Comparison of ENCODE assay signal across 8 cellular contexts in the genomic region with DNA sequence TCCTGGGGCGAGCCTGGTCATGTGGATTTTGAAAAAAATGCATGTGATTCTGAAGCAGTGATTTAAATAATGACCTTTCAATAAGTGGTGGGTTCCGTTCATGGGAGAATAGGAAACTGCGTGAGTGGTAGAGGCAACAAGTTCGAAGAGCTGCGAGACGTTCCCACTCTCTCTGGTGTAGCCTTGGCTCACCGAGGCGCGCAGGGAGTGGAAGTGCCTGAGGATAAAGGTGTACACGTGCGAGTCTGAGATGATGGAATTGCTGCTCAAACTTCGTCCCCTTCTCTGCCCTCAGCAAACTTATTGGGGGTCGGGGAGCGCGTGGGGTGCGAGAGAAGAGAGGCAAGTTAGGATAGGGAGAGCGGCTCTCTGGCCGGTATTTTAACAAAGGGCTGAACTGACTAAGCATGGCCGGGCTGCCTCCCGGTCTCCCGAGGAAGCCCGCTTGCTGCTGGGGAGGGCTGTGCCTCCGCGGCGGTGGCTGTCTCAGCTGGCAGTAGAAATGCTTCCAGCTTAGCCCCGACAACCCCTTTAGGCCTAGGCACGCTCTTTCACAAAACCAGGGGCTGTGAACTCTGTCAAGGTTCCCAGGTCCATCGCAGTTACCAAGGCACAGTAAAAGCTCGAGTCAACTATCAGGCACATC. TPM values are rescaled to one million over a fixed set of nuclear protein-coding genes. Genes with fewer than 3 reads are reported as not detected.
DNase-seq lines count a peak whose midpoint lies in the region; ATAC-seq and TF ChIP-seq lines count a peak whose summit lies in the region.

No MANE protein-coding gene starts in this region.

- intact Hi-C loops in upper lobe of right lung (cut with DNase I), result no loop called here

- H3K9me3 Mint-ChIP-seq in HFFc6, result no peaks in the 10 kb centered on the region
- no peaks in the 10 kb centered on the region for H3K9me3 Mint-ChIP-seq in activated T-cell treated with anti-CD3 and anti-CD28 coated beads, Interleukin-2, amount 50 U/mL, for 4 hours
- no peaks in the 10 kb centered on the region for H3K9me3 Mint-ChIP-seq in neural progenitor cell

- TF ChIP-seq CTCF in HFFc6 (IDR thresholded peaks at IDR 0.05) (no peak), fibroblast of mammary gland (conservative IDR thresholded peaks at IDR 0.05; ENCODE audit: control insufficient read depth, insufficient read depth, low read depth, low read length) (no peak), neural progenitor cell (IDR thresholded peaks at IDR 0.05) (no peak), upper lobe of right lung (IDR thresholded peaks at IDR 0.05) (no peak)

- no peaks in the 10 kb centered on the region for H3K27me3 ChIP-seq in neural progenitor cell
- no peaks in the 10 kb centered on the region for H3K27me3 ChIP-seq in upper lobe of right lung

- H2AFZ ChIP-seq in neural progenitor cell (replicated peaks), result peak overlapping the region; percentile 86

- no peaks in the 10 kb centered on the region for H3K36me3 ChIP-seq in neural progenitor cell
- peaks cover 4% of the 10 kb centered on the region for H3K36me3 ChIP-seq in upper lobe of right lung

- H3K4me3 ChIP-seq in fibroblast of mammary gland (ENCODE audit: control insufficient read depth, low read depth, low read length) (peak overlapping the region; percentile 89), neural progenitor cell (peak overlapping the region; percentile 92), upper lobe of right lung (peak overlapping the region; percentile 85)

- H3K4me1 ChIP-seq in neural progenitor cell (peaks cover 12% of the 10 kb centered on the region), upper lobe of right lung (peaks cover 20% of the 10 kb centered on the region)

- H4K20me1 ChIP-seq in neural progenitor cell (ENCODE audit: low read depth), result peaks cover 14% of the 10 kb centered on the region

- H3K27ac Mint-ChIP-seq in HFFc6 (peak overlapping the region; percentile 99), neural progenitor cell (peak overlapping the region; percentile 99)

- H3K79me2 ChIP-seq in neural progenitor cell (ENCODE audit: low read depth), result peaks cover 57% of the 10 kb centered on the region

- H3K9ac ChIP-seq in neural progenitor cell, result peak overlapping the region; percentile 71

- peak; percentile 39 for DNase-seq in NCI-H2029 (lab: John Stamatoyannopoulos, UW)
- DNase-seq in NCI-H2029 treated with DMSO at 0.1 percent for 48 hours (lab: John Stamatoyannopoulos, UW), result no peak
- peak; percentile 1 for DNase-seq in HFFc6
- peak; percentile 48 for DNase-seq in NCI-H2227 (lab: John Stamatoyannopoulos, UW; ENCODE audit: unreplicated experiment)
- peak; percentile 31 for DNase-seq in activated T-cell treated with anti-CD3 and anti-CD28 coated beads, Interleukin-2, amount 50 U/mL, for 4 hours
- peak; percentile 41 for DNase-seq in fibroblast of mammary gland (ENCODE audit: low read depth)
- peak; percentile 79 for DNase-seq in neural progenitor cell (ENCODE audit: low spot score)
- peak; percentile 77 for DNase-seq in upper lobe of right lung

- peak; percentile 15 to 19 for ATAC-seq in activated T-cell treated with anti-CD3 and anti-CD28 coated beads, Interleukin-2, amount 50 U/mL, for 4 hours
- peak; percentile 17 for ATAC-seq in upper lobe of right lung

- H3K4me2 ChIP-seq in neural progenitor cell, result peak overlapping the region; percentile 90

- H3K27me3 Mint-ChIP-seq in HFFc6 (ENCODE audit: insufficient read depth), result no peaks in the 10 kb centered on the region; the same call in 1 of the 2 replicates
- H3K27me3 Mint-ChIP-seq in activated T-cell treated with anti-CD3 and anti-CD28 coated beads, Interleukin-2, amount 50 U/mL, for 4 hours (ENCODE audit: low read depth), result no peaks in the 10 kb centered on the region
- peaks cover 2% of the 10 kb centered on the region for H3K27me3 Mint-ChIP-seq in neural progenitor cell (ENCODE audit: insufficient read depth, low read depth)

- H3K36me3 Mint-ChIP-seq in HFFc6 (ENCODE audit: low read depth), result peaks cover 20% of the 10 kb centered on the region
- H3K36me3 Mint-ChIP-seq in activated T-cell treated with anti-CD3 and anti-CD28 coated beads, Interleukin-2, amount 50 U/mL, for 4 hours (ENCODE audit: insufficient read depth), result peaks cover 8% of the 10 kb centered on the region
- peaks cover 7% of the 10 kb centered on the region for H3K36me3 Mint-ChIP-seq in neural progenitor cell

- H3F3A ChIP-seq in neural progenitor cell (ENCODE audit: low read depth), result no peaks in the 10 kb centered on the region

- H3K9me3 ChIP-seq in neural progenitor cell (ENCODE audit: low read depth) (no peaks in the 10 kb centered on the region), upper lobe of right lung (no peaks in the 10 kb centered on the region)

- H3K4me1 Mint-ChIP-seq in HFFc6 (ENCODE audit: low read depth), result peaks cover 51% of the 10 kb centered on the region
- H3K4me1 Mint-ChIP-seq in activated T-cell treated with anti-CD3 and anti-CD28 coated beads, Interleukin-2, amount 50 U/mL, for 4 hours (ENCODE audit: low read depth), result peaks cover 40% of the 10 kb centered on the region
- peaks cover 32% of the 10 kb centered on the region for H3K4me1 Mint-ChIP-seq in neural progenitor cell

- H3K4me3 Mint-ChIP-seq in HFFc6, result peak overlapping the region; percentile 96
- H3K4me3 Mint-ChIP-seq in activated T-cell treated with anti-CD3 and anti-CD28 coated beads, Interleukin-2, amount 50 U/mL, for 4 hours, result peak overlapping the region; percentile 99
- peak overlapping the region; percentile 97 for H3K4me3 Mint-ChIP-seq in neural progenitor cell

- H3K27ac ChIP-seq in neural progenitor cell (peak overlapping the region; percentile 76), upper lobe of right lung (peak overlapping the region; percentile 97)

RNA-seq across cellular contexts. Expression of gene STT3A, which starts 0.9 kb away (rescaled TPM):
- 100 to 1,000 TPM; 265 to 280 (median 269) TPM for total RNA-seq in HFFc6 (2021; fragmentation: NEBNext Ultra II Directional; extraction: Animal tissue kit (Norgen Biotek cat#: 25700))
- total RNA-seq in activated T-cell treated with anti-CD3 and anti-CD28 coated beads, Interleukin-2, amount 50 U/mL, for 4 hours, result 100 to 1,000 TPM; 124 to 148 (median 141) TPM
- total RNA-seq in neural progenitor cell (ENCODE audit: low replicate concordance), result 111 and 157 TPM in 2 replicates
- total RNA-seq in upper lobe of right lung, result 131 TPM

RNA-seq across cellular contexts. Expression of gene EI24, which starts 22.5 kb away (rescaled TPM):
- total RNA-seq in HFFc6 (2021; fragmentation: NEBNext Ultra II Directional; extraction: Animal tissue kit (Norgen Biotek cat#: 25700)), result 10 to 100 TPM; 73.8 to 92.1 (median 86.0) TPM
- total RNA-seq in activated T-cell treated with anti-CD3 and anti-CD28 coated beads, Interleukin-2, amount 50 U/mL, for 4 hours, result 10 to 100 TPM; 53.8 to 61.9 (median 57.2) TPM
- total RNA-seq in neural progenitor cell (ENCODE audit: low replicate concordance) (99.8 and 103 TPM in 2 replicates), upper lobe of right lung (69.6 TPM)

RNA-seq across cellular contexts. Expression of gene CHEK1, which starts 33.2 kb away (rescaled TPM):
- total RNA-seq in HFFc6 (2021; fragmentation: NEBNext Ultra II Directional; extraction: Animal tissue kit (Norgen Biotek cat#: 25700)), result 10 to 100 TPM; 23.8 to 43.6 (median 39.7) TPM
- 100 to 1,000 TPM in 2 of 3 donors, 10 to 100 TPM in 1; 93.4 to 134 (median 108) TPM for total RNA-seq in activated T-cell treated with anti-CD3 and anti-CD28 coated beads, Interleukin-2, amount 50 U/mL, for 4 hours
- 104 and 161 TPM in 2 replicates for total RNA-seq in neural progenitor cell (ENCODE audit: low replicate concordance)
- 1.8 TPM for total RNA-seq in upper lobe of right lung
